In genomic region chrX:129932792-129933321, GRCh38 we compare ENCODE assay signal across 8 cellular contexts. TPM values are rescaled to one million over a fixed set of nuclear protein-coding genes. Genes with fewer than 3 reads are reported as not detected.
DNase-seq lines count a peak whose midpoint lies in the region; ATAC-seq and TF ChIP-seq lines count a peak whose summit lies in the region.

No MANE protein-coding gene starts in this region.

- H3F3A ChIP-seq in SK-N-SH (replicated peaks; ENCODE audit: insufficient read depth), result peaks cover 14% of the 10 kb centered on the region

- H3K9ac ChIP-seq in SK-N-SH, result peak overlapping the region; percentile 11; the same call in 1 of the 2 replicates

- no peak for TF ChIP-seq CTCF in SK-N-SH (IDR thresholded peaks at IDR 0.05)
- TF ChIP-seq CTCF in stomach (IDR thresholded peaks at IDR 0.05), result no peak

- H3K4me3 Mint-ChIP-seq in activated naive CD8-positive, alpha-beta T cell treated with anti-CD3 and anti-CD28 coated beads for 36 hours, result peak overlapping the region; percentile 43

- H3K27ac ChIP-seq in SK-N-SH (ENCODE audit: low read depth in 2 of 2, low read length in 1 of 2) (no peak overlapping the region), stomach (peak overlapping the region in 4 of 5 donors; percentile 46 to 91 (median 77))

- no peak for TF ChIP-seq POLR2A in stomach (IDR thresholded peaks at IDR 0.05)

- CTCF ChIA-PET in SK-N-SH (lab: Yijun Ruan, JAX), result interaction anchor here (1.0 to 1.2 kb wide), 2 partner anchors 26 to 147 kb away, joined by 3 read pairs; no protein-coding TSS in a partner anchor

- H3K36me3 ChIP-seq in SK-N-SH (replicated peaks in 1 of 2; ENCODE audit: control insufficient read depth in 1 of 2, insufficient read depth in 2 of 2, low read length in 1 of 2), result peaks cover 7 to 12% of the 10 kb centered on the region in 2 experiments
- H3K36me3 ChIP-seq in stomach, result peaks cover 0 to 13% (median 4%) of the 10 kb centered on the region in 4 donors

- peak overlapping the region in 1 of 2 experiments; percentile 49; a peak in 2 of 4 replicates for H3K4me3 ChIP-seq in SK-N-SH (ENCODE audit: low read depth in 2 of 2, low read length in 1 of 2)
- peak overlapping the region; percentile 53 to 58 (median 58) for H3K4me3 ChIP-seq in stomach

- no peaks in the 10 kb centered on the region for H3K9me2 ChIP-seq in SK-N-SH

- H3K27me3 ChIP-seq in SK-N-SH (ENCODE audit: insufficient read depth) (peaks cover 11% of the 10 kb centered on the region; the same call in 1 of the 2 replicates), stomach (no peaks in the 10 kb centered on the region)

- H2AFZ ChIP-seq in SK-N-SH (ENCODE audit: low read depth), result no peak overlapping the region

- TF ChIP-seq RAD21 in SK-N-SH (IDR thresholded peaks at IDR 0.05; ENCODE audit: low read length), result no peak

- H3K36me3 Mint-ChIP-seq in activated naive CD8-positive, alpha-beta T cell treated with anti-CD3 and anti-CD28 coated beads for 36 hours, result peaks cover 3% of the 10 kb centered on the region

- intact Hi-C loops in stomach (cut with DNase I; ENCODE audit: low total_unique reads), result no loop called here

- no peaks in the 10 kb centered on the region for H3K27me3 Mint-ChIP-seq in activated naive CD8-positive, alpha-beta T cell treated with anti-CD3 and anti-CD28 coated beads for 36 hours

- peak overlapping the region; percentile 66; the same call in 1 of the 2 replicates for H3K4me2 ChIP-seq in SK-N-SH

- no peaks in the 10 kb centered on the region; a peak in 1 of 4 replicates for H3K4me1 ChIP-seq in SK-N-SH (ENCODE audit: control insufficient read depth in 1 of 2, insufficient read depth in 2 of 2, low read depth in 1 of 2, low read length in 1 of 2)
- H3K4me1 ChIP-seq in stomach, result no peaks in the 10 kb centered on the region

- POLR2A ChIA-PET in SK-N-SH (lab: Yijun Ruan, JAX), result no interaction called here

- no peaks in the 10 kb centered on the region for H4K20me1 ChIP-seq in SK-N-SH (ENCODE audit: insufficient read depth)

- ATAC-seq in SK-N-SH treated with all-trans-retinoic acid at 6 μM for 48 hours (no peak), HG03097 (IDR thresholded peaks at IDR 0.05; ENCODE audit: low FRiP score, unreplicated experiment) (peak; percentile 14)

- 29% methylated on average over 19 of the region's 50 CpGs for WGBS in SK-N-SH (ENCODE audit: low lambda C conversion rate)
- WGBS in stomach, 5 donors, result 4 to 74% (median 36%) methylated on average over 8 to 50 of the region's 50 CpGs; no CpG with 5 or more reads in 1 of the 5 donors

- TF ChIP-seq EP300 in SK-N-SH (IDR thresholded peaks at IDR 0.05; ENCODE audit: borderline replicate concordance in 1 of 2, low read depth in 1 of 2, low read length in 1 of 2) (no peak), stomach (IDR thresholded peaks at IDR 0.05) (no peak)

- H3K9me3 ChIP-seq in SK-N-SH (no peaks in the 10 kb centered on the region), stomach (no peaks in the 10 kb centered on the region)

- H3K27ac Mint-ChIP-seq in activated naive CD8-positive, alpha-beta T cell treated with anti-CD3 and anti-CD28 coated beads for 36 hours, result no peak overlapping the region

- DNase-seq in SK-N-SH (no peak), islet precursor cell (peak; percentile 62), stomach (no peak), NCI-H1092 (lab: John Stamatoyannopoulos, UW) (no peak)
- no peak for DNase-seq in activated naive CD8-positive, alpha-beta T cell treated with anti-CD3 and anti-CD28 coated beads for 36 hours
- DNase-seq in stimulated activated CD8-positive, alpha-beta memory T cell treated with anti-CD3 and anti-CD28 coated beads, Interleukin-4, amount 100 ng/mL, for 48 hours, result no peak

- H3K4me1 Mint-ChIP-seq in activated naive CD8-positive, alpha-beta T cell treated with anti-CD3 and anti-CD28 coated beads for 36 hours, result peaks cover 2% of the 10 kb centered on the region

- H3K79me2 ChIP-seq in SK-N-SH (ENCODE audit: insufficient read depth), result no peaks in the 10 kb centered on the region

- no peaks in the 10 kb centered on the region for H3K9me3 Mint-ChIP-seq in activated naive CD8-positive, alpha-beta T cell treated with anti-CD3 and anti-CD28 coated beads for 36 hours

TF ChIP-seq in SK-N-SH, 30 proteins besides CTCF, POLR2A, EP300 and RAD21:
- TF ChIP-seq GATA2 (CRISPR knock-in tag; IDR thresholded peaks at IDR 0.05) (no peak), ELF1 (IDR thresholded peaks at IDR 0.05) (no peak), FOSL2 (IDR thresholded peaks at IDR 0.05; ENCODE audit: borderline replicate concordance, low read depth) (no peak), YY1 (IDR thresholded peaks at IDR 0.05; ENCODE audit: low read depth) (no peak), MAX (IDR thresholded peaks at IDR 0.05; ENCODE audit: low read depth) (no peak), CHD2 (IDR thresholded peaks at IDR 0.05; ENCODE audit: low read length, partially characterized antibody) (no peak), EZH2phosphoT487 (IDR thresholded peaks at IDR 0.05; ENCODE audit: borderline replicate concordance, low read depth) (no peak), GABPA (IDR thresholded peaks at IDR 0.05; ENCODE audit: low read depth) (no peak), IRF3 (IDR thresholded peaks at IDR 0.05; ENCODE audit: low read depth, low read length) (no peak), NFIC (IDR thresholded peaks at IDR 0.05; ENCODE audit: borderline replicate concordance) (no peak), MEF2A (IDR thresholded peaks at IDR 0.05; ENCODE audit: borderline replicate concordance, low read depth) (no peak), RFX5 (IDR thresholded peaks at IDR 0.05; ENCODE audit: low read length) (no peak), MXI1 (IDR thresholded peaks at IDR 0.05; ENCODE audit: low read depth, low read length) (no peak), FOXM1 (IDR thresholded peaks at IDR 0.05; ENCODE audit: low read depth) (no peak)

TF ChIP-seq in SK-N-SH treated with all-trans-retinoic acid at 6 μM for 48 hours, 23 proteins besides CTCF, POLR2A, EP300 and RAD21:
- no peak for TF ChIP-seq CSRNP3 (CRISPR knock-in tag; IDR thresholded peaks at IDR 0.05)
- no peak for TF ChIP-seq ZNF70 (CRISPR knock-in tag; IDR thresholded peaks at IDR 0.05)
- TF ChIP-seq PPARA (CRISPR knock-in tag; IDR thresholded peaks at IDR 0.05; ENCODE audit: borderline replicate concordance), result no peak
- TF ChIP-seq ARNTL (CRISPR knock-in tag; IDR thresholded peaks at IDR 0.05; ENCODE audit: borderline replicate concordance, low read depth), result no peak
- no peak for TF ChIP-seq GLIS3 (CRISPR knock-in tag; IDR thresholded peaks at IDR 0.05)
- no peak for TF ChIP-seq OSR1 (CRISPR knock-in tag; IDR thresholded peaks at IDR 0.05)
- no peak for TF ChIP-seq TCF4 (CRISPR knock-in tag; IDR thresholded peaks at IDR 0.05; ENCODE audit: borderline replicate concordance)
- TF ChIP-seq ZNF8 (CRISPR knock-in tag; IDR thresholded peaks at IDR 0.05), result no peak
- TF ChIP-seq SNAI2 (CRISPR knock-in tag; IDR thresholded peaks at IDR 0.05), result no peak
- no peak for TF ChIP-seq BACH2 (CRISPR knock-in tag; IDR thresholded peaks at IDR 0.05; ENCODE audit: borderline replicate concordance)
- TF ChIP-seq ZC3H10 (CRISPR knock-in tag; IDR thresholded peaks at IDR 0.05), result no peak

RNA-seq across cellular contexts. Expression of gene UTP14A, which starts 26.9 kb away (rescaled TPM):
- polyA plus RNA-seq in SK-N-SH (2012; rRNA removed), result 25.4 and 31.7 TPM in 2 replicates
- 32.5 and 39.1 TPM in 2 replicates for polyA plus RNA-seq in SK-N-SH (2012; cell fraction: cytosol; rRNA removed)
- 20.9 and 35.7 TPM in 2 replicates for polyA plus RNA-seq in SK-N-SH (2012; cell fraction: nucleus; rRNA removed)
- total RNA-seq in activated naive CD8-positive, alpha-beta T cell treated with anti-CD3 and anti-CD28 coated beads for 36 hours, result 10 to 100 TPM; 67.6 to 68.6 TPM
- 10 to 100 TPM in 3 of 5 donors, 1 to 10 TPM in 2; 4.1 to 18.1 (median 14.0) TPM for total RNA-seq in stomach
- polyA plus RNA-seq in stomach, result 10 to 100 TPM; 10.5 to 15.6 (median 12.4) TPM

RNA-seq across cellular contexts. Expression of gene BCORL1, which starts 49.6 kb away (rescaled TPM):
- polyA plus RNA-seq in SK-N-SH (2012; rRNA removed) (1.5 and 4.2 TPM in 2 replicates), stomach (1 to 10 TPM; 1.0 to 3.4 (median 2.4) TPM)
- 2.9 and 3.5 TPM in 2 replicates for polyA plus RNA-seq in SK-N-SH (2012; cell fraction: cytosol; rRNA removed)
- polyA plus RNA-seq in SK-N-SH (2012; cell fraction: nucleus; rRNA removed), result 8.7 and 9.5 TPM in 2 replicates
- total RNA-seq in activated naive CD8-positive, alpha-beta T cell treated with anti-CD3 and anti-CD28 coated beads for 36 hours, result 1 to 10 TPM; 6.8 to 7.3 TPM
- 10 to 100 TPM in 1 of 5 donors, 1 to 10 TPM in 3, under 1 TPM in 1; 0.89 to 16.8 (median 2.9) TPM for total RNA-seq in stomach

Comparison
In these comparisons a context has a peak if more than half of its experiments do, and no peak if none do; other contexts are left out.
1. H3K27ac ChIP-seq: peak in stomach (4 of 5); none in SK-N-SH (0 of 2).